9 cellular contexts compared by ENCODE assay signal in genomic region chr2:195559431-195559914, GRCh38.
DNase-seq lines count a peak whose midpoint lies in the region; ATAC-seq and TF ChIP-seq lines count a peak whose summit lies in the region.
"Had no signal": no experiment of that assay in that cellular context is flagged by ENCODE, and none has a peak within 500 bp of the region (broad histone marks: within the 10 kb centered on the region; RNA-seq: fewer than 3 reads in every experiment).

No MANE protein-coding gene starts in this region.

- CTCF ChIA-PET in mammary epithelial cell (lab: Charles Lee; ENCODE audit: low non-redundant PET): no interaction called here
- CTCF ChIA-PET in MCF 10A (lab: Yijun Ruan, JAX): interaction anchor here (0.9 to 1.2 kb wide), 2 partner anchors 14 to 100 kb away, joined by 3 to 5 read pairs; no protein-coding TSS in a partner anchor

- no peaks in the 10 kb centered on the region for H3K9me3 Mint-ChIP-seq in MCF 10A (ENCODE audit: unreplicated experiment)

- peaks cover 24% of the 10 kb centered on the region for H3K4me1 Mint-ChIP-seq in MCF 10A (ENCODE audit: insufficient read depth, unreplicated experiment)

- H3K9ac ChIP-seq in mammary epithelial cell (ENCODE audit: insufficient read depth, low read length): no peak overlapping the region

- no peaks in the 10 kb centered on the region for H3K36me3 Mint-ChIP-seq in MCF 10A (ENCODE audit: insufficient read depth, unreplicated experiment)

- in situ Hi-C loops in mammary epithelial cell (cut with MboI; ENCODE audit: low sequenced_read_pairs in 2 of 2): no loop called here

- H3K4me1 ChIP-seq in mammary epithelial cell (ENCODE audit: insufficient read depth, low read length) (peaks cover 31% of the 10 kb centered on the region), lower lobe of right lung (peaks cover 39% of the 10 kb centered on the region), thymus (ENCODE audit: control insufficient read depth, insufficient read depth, low read length) (peaks cover 33% of the 10 kb centered on the region)

- H3K27me3 ChIP-seq in mammary epithelial cell (ENCODE audit: insufficient read depth, low read length): no peaks in the 10 kb centered on the region
- H3K27me3 ChIP-seq in lower lobe of right lung (ENCODE audit: low read depth): no peaks in the 10 kb centered on the region
- H3K27me3 ChIP-seq in thymus (ENCODE audit: control insufficient read depth, insufficient read depth): no peaks in the 10 kb centered on the region

- H3K27me3 Mint-ChIP-seq in MCF 10A (ENCODE audit: insufficient read depth, unreplicated experiment): no peaks in the 10 kb centered on the region

- H3K4me2 ChIP-seq in mammary epithelial cell (ENCODE audit: insufficient read depth, low read depth, low read length): no peak overlapping the region

- H3K27ac ChIP-seq in mammary epithelial cell (ENCODE audit: insufficient read depth, low read depth, low read length): no peak overlapping the region
- H3K27ac ChIP-seq in lower lobe of right lung: peak overlapping the region; percentile 58
- peak overlapping the region; percentile 96 for H3K27ac ChIP-seq in thymus (ENCODE audit: low read depth)
- H3K27ac ChIP-seq: C4-2B had no signal

- ATAC-seq in HG03039 (IDR thresholded peaks at IDR 0.05; ENCODE audit: unreplicated experiment) (peak; percentile 88), lower lobe of right lung (peak; percentile 63 to 79)

- H4K20me1 ChIP-seq in mammary epithelial cell (ENCODE audit: insufficient read depth, low read length): no peaks in the 10 kb centered on the region

- no peaks in the 10 kb centered on the region for H3K79me2 ChIP-seq in mammary epithelial cell (ENCODE audit: insufficient read depth, low read length)

- TF ChIP-seq CTCF in mammary epithelial cell (conservative IDR thresholded peaks at IDR 0.05 in 1 of 2, IDR thresholded peaks at IDR 0.05 in 1 of 2; ENCODE audit: extremely low read depth in 1 of 2, insufficient read depth in 1 of 2, low read depth in 1 of 2, low read length in 2 of 2) (no peak), MCF 10A (IDR thresholded peaks at IDR 0.05; ENCODE audit: unreplicated experiment) (no peak), lower lobe of right lung (IDR thresholded peaks at IDR 0.05) (no peak)

- WGBS in mammary epithelial cell (ENCODE audit: low coverage, missing lambda C conversion rate): 69% methylated on average over 5 of the region's 5 CpGs
- WGBS in thymus: 3% methylated on average over 5 of the region's 5 CpGs

- intact Hi-C loops in mammary epithelial cell (cut with micrococcal nuclease): no loop called here
- intact Hi-C loops in MCF 10A (cut with micrococcal nuclease): no loop called here
- intact Hi-C loops in lower lobe of right lung (cut with DNase I): no loop called here

- H3K36me3 ChIP-seq in mammary epithelial cell (ENCODE audit: insufficient read depth, low read length): no peaks in the 10 kb centered on the region
- H3K36me3 ChIP-seq in lower lobe of right lung: no peaks in the 10 kb centered on the region
- H3K36me3 ChIP-seq in thymus (ENCODE audit: control insufficient read depth, insufficient read depth): no peaks in the 10 kb centered on the region

- H3K4me3 Mint-ChIP-seq in MCF 10A (ENCODE audit: unreplicated experiment): no peak overlapping the region

- H3K4me3 ChIP-seq in mammary epithelial cell (replicated peaks in 1 of 3; ENCODE audit: insufficient read depth in 1 of 3, low read depth in 2 of 3, low read length in 3 of 3): no peak overlapping the region
- H3K4me3 ChIP-seq in lower lobe of right lung: no peak overlapping the region
- peak overlapping the region; percentile 19 for H3K4me3 ChIP-seq in thymus (ENCODE audit: low read length)

- H2AFZ ChIP-seq in mammary epithelial cell (ENCODE audit: low read depth, low read length): no peak overlapping the region

- dilution Hi-C loops in mammary epithelial cell (cut with HindIII; ENCODE audit: low sequenced_read_pairs): no loop called here

- POLR2A ChIA-PET in MCF 10A (lab: Yijun Ruan, JAX): interaction anchor here (0.7 to 1.1 kb wide), 2 partner anchors 95 to 854 kb away, joined by 3 read pairs; no protein-coding TSS in a partner anchor

- H3K9me3 ChIP-seq in mammary epithelial cell (replicated peaks; ENCODE audit: insufficient read depth, low read length) (no peaks in the 10 kb centered on the region), lower lobe of right lung (no peaks in the 10 kb centered on the region), thymus (ENCODE audit: control insufficient read depth) (no peaks in the 10 kb centered on the region)

- DNase-seq in mammary epithelial cell: peak; percentile 80
- no peak for DNase-seq in MCF 10A (ENCODE audit: unreplicated experiment)
- peak; percentile 67 for DNase-seq in RKO (ENCODE audit: low spot score)
- DNase-seq in activated effector memory CD4-positive, alpha-beta T cell treated with anti-CD3 and anti-CD28 coated beads, Interleukin-2, amount 50 U/mL, for 16 hours: peak; percentile 88
- DNase-seq in lower lobe of right lung: no peak
- DNase-seq in cerebellar nuclear complex (lab: John Stamatoyannopoulos, UW): no peak

- H3K27ac Mint-ChIP-seq in MCF 10A (ENCODE audit: low read depth, unreplicated experiment): no peak overlapping the region

- BruUV-seq in mammary epithelial cell (replicated peaks; lab: Mats Ljungman, UMichigan) (no TSS peak), MCF 10A (replicated peaks; lab: Mats Ljungman, UMichigan) (no TSS peak)

Comparison
In these comparisons a context has a peak if more than half of its experiments do, and no peak if none do; other contexts are left out.
1. DNase-seq: peak in mammary epithelial cell (single experiment), RKO (single experiment) and activated effector memory CD4-positive, alpha-beta T cell treated with anti-CD3 and anti-CD28 coated beads, Interleukin-2, amount 50 U/mL, for 16 hours (single experiment); none in MCF 10A (single experiment), lower lobe of right lung (single experiment) and cerebellar nuclear complex (0 of 2).